1 cellular context compared by ENCODE assay signal in genomic region chr1:230146709-230147108, GRCh38.
A peak's percentile ranks its signal among the peaks of the same experiment; 100 is the strongest.
TF ChIP-seq lines count a peak whose summit lies in the region.

No MANE protein-coding gene starts in this region.

TF ChIP-seq in HEK293, 187 proteins besides CTCF, POLR2A, EP300 and RAD21 (continued from another document):
- TF ChIP-seq ZBTB10 (tag by site-specific recombination; IDR thresholded peaks at IDR 0.05), result no peak
- peak; percentile 41; the same call in 1 of the 2 replicates for TF ChIP-seq ZNF600 (tag by site-specific recombination; IDR thresholded peaks at IDR 0.05)
- no peak for TF ChIP-seq ZNF274 (IDR thresholded peaks at IDR 0.05; ENCODE audit: low read length)
- no peak for TF ChIP-seq ZNF274 (tag by site-specific recombination; IDR thresholded peaks at IDR 0.05; ENCODE audit: borderline replicate concordance)
- TF ChIP-seq BCL6B (tag by site-specific recombination; IDR thresholded peaks at IDR 0.05), result no peak
- no peak for TF ChIP-seq ZBTB49 (tag by site-specific recombination; IDR thresholded peaks at IDR 0.05; ENCODE audit: low read depth)
- no peak for TF ChIP-seq KLF1 (tag by site-specific recombination; IDR thresholded peaks at IDR 0.05)
- no peak for TF ChIP-seq IKZF3 (tag by site-specific recombination; IDR thresholded peaks at IDR 0.05)
